ENCODE assay signal across 1 cellular context in the genomic region with DNA sequence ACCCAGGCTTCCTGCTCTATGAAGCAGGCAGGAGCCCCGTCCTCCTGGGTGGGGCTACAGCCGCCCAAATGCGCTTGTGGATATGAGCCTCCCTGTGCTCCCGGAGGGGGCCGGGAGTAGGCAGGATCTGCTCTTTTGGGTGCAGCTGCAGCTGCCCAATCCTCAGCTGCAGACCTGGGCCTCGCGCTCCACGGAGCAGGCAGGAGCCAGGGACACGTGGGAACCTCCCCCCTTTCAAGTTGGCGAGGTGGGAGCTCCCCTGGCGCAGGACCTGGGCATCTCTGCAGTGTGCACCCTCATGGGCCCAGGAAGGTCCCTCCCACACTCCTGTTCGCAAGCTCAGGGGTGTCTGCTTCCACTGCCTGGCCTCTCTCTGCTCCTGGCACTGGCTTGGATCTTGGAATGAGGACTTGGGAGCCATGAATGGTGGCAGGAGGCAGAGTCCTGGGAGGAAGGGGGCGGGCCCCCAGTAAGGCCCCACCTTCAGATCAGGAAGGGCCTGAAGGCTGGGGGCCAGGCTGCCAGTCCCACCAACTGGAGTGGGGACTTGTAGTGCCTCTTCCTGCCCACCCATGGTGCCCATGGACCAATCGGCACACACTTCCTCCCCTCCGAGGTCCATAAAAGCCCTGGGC.
TF ChIP-seq lines count a peak whose summit lies in the region.

No MANE protein-coding gene starts in this region.

TF ChIP-seq in H1, 55 proteins besides CTCF, POLR2A, EP300 and RAD21 (continued from another document):
- no peak for TF ChIP-seq JUND (IDR thresholded peaks at IDR 0.05; ENCODE audit: low read length)
- TF ChIP-seq EGR1 (IDR thresholded peaks at IDR 0.05; ENCODE audit: borderline replicate concordance, low read depth, low read length) = no peak
- no peak for TF ChIP-seq SAP30 (IDR thresholded peaks at IDR 0.05; ENCODE audit: insufficient read depth, insufficient replicate concordance, low read length)
- TF ChIP-seq EZH2 (IDR thresholded peaks at IDR 0.05; ENCODE audit: low read depth, low read length, severe bottlenecking) = no peak
- TF ChIP-seq, protein P1, sequence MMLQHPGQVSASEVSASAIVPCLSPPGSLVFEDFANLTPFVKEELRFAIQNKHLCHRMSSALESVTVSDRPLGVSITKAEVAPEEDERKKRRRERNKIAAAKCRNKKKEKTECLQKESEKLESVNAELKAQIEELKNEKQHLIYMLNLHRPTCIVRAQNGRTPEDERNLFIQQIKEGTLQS (IDR thresholded peaks at IDR 0.05; ENCODE audit: insufficient read depth, low read depth, low read length) = no peak
- TF ChIP-seq YY1 (IDR thresholded peaks at IDR 0.05; ENCODE audit: low read depth, low read length) = no peak
- no peak for TF ChIP-seq RXRA (IDR thresholded peaks at IDR 0.05; ENCODE audit: insufficient read depth, low read depth, low read length)
- TF ChIP-seq TAF1 (IDR thresholded peaks at IDR 0.05; ENCODE audit: low read depth, low read length) = no peak
- no peak for TF ChIP-seq HDAC2 (IDR thresholded peaks at IDR 0.05; ENCODE audit: borderline replicate concordance in 1 of 2, low read depth in 2 of 2, low read length in 2 of 2)
- TF ChIP-seq SIN3A (conservative IDR thresholded peaks at IDR 0.05 in 1 of 2, IDR thresholded peaks at IDR 0.05 in 1 of 2; ENCODE audit: low read depth in 1 of 2, low read length in 2 of 2) = no peak
